ENCODE assay signal across 1 cellular context in genomic region chr3:192836469-192836820, GRCh38.
TF ChIP-seq lines count a peak whose summit lies in the region.

No MANE protein-coding gene starts in this region.

TF ChIP-seq in WTC11, 78 proteins besides CTCF, POLR2A, EP300 and RAD21 (continued from another document):
- TF ChIP-seq, protein P1, sequence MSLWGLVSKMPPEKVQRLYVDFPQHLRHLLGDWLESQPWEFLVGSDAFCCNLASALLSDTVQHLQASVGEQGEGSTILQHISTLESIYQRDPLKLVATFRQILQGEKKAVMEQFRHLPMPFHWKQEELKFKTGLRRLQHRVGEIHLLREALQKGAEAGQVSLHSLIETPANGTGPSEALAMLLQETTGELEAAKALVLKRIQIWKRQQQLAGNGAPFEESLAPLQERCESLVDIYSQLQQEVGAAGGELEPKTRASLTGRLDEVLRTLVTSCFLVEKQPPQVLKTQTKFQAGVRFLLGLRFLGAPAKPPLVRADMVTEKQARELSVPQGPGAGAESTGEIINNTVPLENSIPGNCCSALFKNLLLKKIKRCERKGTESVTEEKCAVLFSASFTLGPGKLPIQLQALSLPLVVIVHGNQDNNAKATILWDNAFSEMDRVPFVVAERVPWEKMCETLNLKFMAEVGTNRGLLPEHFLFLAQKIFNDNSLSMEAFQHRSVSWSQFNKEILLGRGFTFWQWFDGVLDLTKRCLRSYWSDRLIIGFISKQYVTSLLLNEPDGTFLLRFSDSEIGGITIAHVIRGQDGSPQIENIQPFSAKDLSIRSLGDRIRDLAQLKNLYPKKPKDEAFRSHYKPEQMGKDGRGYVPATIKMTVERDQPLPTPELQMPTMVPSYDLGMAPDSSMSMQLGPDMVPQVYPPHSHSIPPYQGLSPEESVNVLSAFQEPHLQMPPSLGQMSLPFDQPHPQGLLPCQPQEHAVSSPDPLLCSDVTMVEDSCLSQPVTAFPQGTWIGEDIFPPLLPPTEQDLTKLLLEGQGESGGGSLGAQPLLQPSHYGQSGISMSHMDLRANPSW (CRISPR knock-in tag; conservative IDR thresholded peaks at IDR 0.05; ENCODE audit: low read depth): no peak
- TF ChIP-seq, protein P2, sequence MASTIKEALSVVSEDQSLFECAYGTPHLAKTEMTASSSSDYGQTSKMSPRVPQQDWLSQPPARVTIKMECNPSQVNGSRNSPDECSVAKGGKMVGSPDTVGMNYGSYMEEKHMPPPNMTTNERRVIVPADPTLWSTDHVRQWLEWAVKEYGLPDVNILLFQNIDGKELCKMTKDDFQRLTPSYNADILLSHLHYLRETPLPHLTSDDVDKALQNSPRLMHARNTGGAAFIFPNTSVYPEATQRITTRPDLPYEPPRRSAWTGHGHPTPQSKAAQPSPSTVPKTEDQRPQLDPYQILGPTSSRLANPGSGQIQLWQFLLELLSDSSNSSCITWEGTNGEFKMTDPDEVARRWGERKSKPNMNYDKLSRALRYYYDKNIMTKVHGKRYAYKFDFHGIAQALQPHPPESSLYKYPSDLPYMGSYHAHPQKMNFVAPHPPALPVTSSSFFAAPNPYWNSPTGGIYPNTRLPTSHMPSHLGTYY (CRISPR knock-in tag; IDR thresholded peaks at IDR 0.05): no peak
- no peak for TF ChIP-seq ZNF416 (CRISPR knock-in tag; IDR thresholded peaks at IDR 0.05)
- no peak for TF ChIP-seq CBFB (CRISPR knock-in tag; IDR thresholded peaks at IDR 0.05; ENCODE audit: low read depth)
- no peak for TF ChIP-seq KAT7 (CRISPR knock-in tag; IDR thresholded peaks at IDR 0.05; ENCODE audit: borderline replicate concordance)
